ENCODE assay signal across 8 cellular contexts in genomic region chr14:78933948-78934524, GRCh38.
DNase-seq lines count a peak whose midpoint lies in the region; ATAC-seq and TF ChIP-seq lines count a peak whose summit lies in the region.

No MANE protein-coding gene starts in this region.

- peak; percentile 13 for DNase-seq in NCI-H345 (lab: John Stamatoyannopoulos, UW)
- no peak for DNase-seq in NCI-H345 treated with DMSO at 0.1 percent for 48 hours (lab: John Stamatoyannopoulos, UW; ENCODE audit: unreplicated experiment)
- DNase-seq in NCI-H1105 (lab: John Stamatoyannopoulos, UW): peak; percentile 28
- DNase-seq in choroid plexus epithelial cell (ENCODE audit: low read depth): peak; percentile 69
- no peak for DNase-seq in osteocyte (ENCODE audit: extremely low spot score, unreplicated experiment)
- DNase-seq in stimulated activated CD4-positive, alpha-beta T cell treated with anti-CD3 and anti-CD28 coated beads, Interleukin-2, amount 100 ng/mL, for 48 hours: no peak
- DNase-seq in stimulated activated CD4-positive, alpha-beta T cell treated with anti-CD3 and anti-CD28 coated beads, Interleukin-12 subunit alpha, Interleukin-12 subunit beta, amount 100 ng/mL, for 4 hours: no peak

- TF ChIP-seq CTCF in choroid plexus epithelial cell (conservative IDR thresholded peaks at IDR 0.05; ENCODE audit: low read depth, low read length): peak; percentile 49
- peak; percentile 66 for TF ChIP-seq CTCF in osteocyte (IDR thresholded peaks at IDR 0.05)

- H3K9me3 Mint-ChIP-seq in osteocyte (ENCODE audit: unreplicated experiment): peaks cover 4% of the 10 kb centered on the region

- no peak overlapping the region for H3K27ac Mint-ChIP-seq in osteocyte (ENCODE audit: unreplicated experiment)

- H3K4me3 Mint-ChIP-seq in osteocyte (ENCODE audit: unreplicated experiment): no peak overlapping the region

- no peaks in the 10 kb centered on the region for H3K4me1 Mint-ChIP-seq in osteocyte (ENCODE audit: unreplicated experiment)

- peaks cover 9% of the 10 kb centered on the region for H3K27me3 Mint-ChIP-seq in osteocyte (ENCODE audit: unreplicated experiment)

- no peak overlapping the region for H3K4me3 ChIP-seq in choroid plexus epithelial cell (ENCODE audit: low read depth, low read length)

- no peak for ATAC-seq in GM18858 (IDR thresholded peaks at IDR 0.05; ENCODE audit: unreplicated experiment)

- no peaks in the 10 kb centered on the region for H3K36me3 Mint-ChIP-seq in osteocyte (ENCODE audit: unreplicated experiment)

Comparison
In these comparisons a context has a peak if more than half of its experiments do, and no peak if none do; other contexts are left out.
1. DNase-seq: peak in NCI-H345 (single experiment), NCI-H1105 (single experiment) and choroid plexus epithelial cell (single experiment); none in NCI-H345 treated with DMSO at 0.1 percent for 48 hours (single experiment), osteocyte (single experiment), stimulated activated CD4-positive, alpha-beta T cell treated with anti-CD3 and anti-CD28 coated beads, Interleukin-2, amount 100 ng/mL, for 48 hours (0 of 2) and stimulated activated CD4-positive, alpha-beta T cell treated with anti-CD3 and anti-CD28 coated beads, Interleukin-12 subunit alpha, Interleukin-12 subunit beta, amount 100 ng/mL, for 4 hours (single experiment).